30 cellular contexts compared by ENCODE assay signal in genomic region chr6:163627274-163628062, GRCh38.
DNase-seq lines count a peak whose midpoint lies in the region; ATAC-seq lines count a peak whose summit lies in the region.
"Had no signal": no experiment of that assay in that cellular context is flagged by ENCODE, and none has a peak within 500 bp of the region (broad histone marks: within the 10 kb centered on the region; RNA-seq: fewer than 3 reads in every experiment).

No MANE protein-coding gene starts in this region.

- H3K4me3 Mint-ChIP-seq in stimulated activated effector memory CD8-positive, alpha-beta T cell treated with anti-CD3 and anti-CD28 coated beads, Interleukin-12 subunit alpha, Interleukin-12 subunit beta, amount 100 ng/mL, for 72 hours, result no peak overlapping the region
- H3K4me3 Mint-ChIP-seq: activated CD4-positive, alpha-beta T cell treated with anti-CD3 and anti-CD28 coated beads for 36 hours; activated naive CD8-positive, alpha-beta T cell treated with anti-CD3 and anti-CD28 coated beads for 36 hours; IgD-negative memory B cell; type B pancreatic cell had no signal

- ATAC-seq in GM19035 (IDR thresholded peaks at IDR 0.05; ENCODE audit: unreplicated experiment) (peak; percentile 49), HG02852 (IDR thresholded peaks at IDR 0.05; ENCODE audit: unreplicated experiment) (peak; percentile 50)
- ATAC-seq in stimulated activated effector memory CD8-positive, alpha-beta T cell treated with anti-CD3 and anti-CD28 coated beads, Interleukin-12 subunit alpha, Interleukin-12 subunit beta, amount 100 ng/mL, for 72 hours, result peak; percentile 51
- ATAC-seq: activated CD4-positive, alpha-beta T cell treated with anti-CD3 and anti-CD28 coated beads for 36 hours; gastrocnemius medialis; HCT116; left colon; sciatic nerve; SK-N-SH treated with all-trans-retinoic acid at 6 μM for 48 hours had no signal

- no peaks in the 10 kb centered on the region for H3K4me1 Mint-ChIP-seq in stimulated activated effector memory CD8-positive, alpha-beta T cell treated with anti-CD3 and anti-CD28 coated beads, Interleukin-12 subunit alpha, Interleukin-12 subunit beta, amount 100 ng/mL, for 72 hours
- H3K4me1 Mint-ChIP-seq: activated CD4-positive, alpha-beta T cell treated with anti-CD3 and anti-CD28 coated beads for 36 hours; activated naive CD8-positive, alpha-beta T cell treated with anti-CD3 and anti-CD28 coated beads for 36 hours had no signal

- no peak overlapping the region for H3K27ac Mint-ChIP-seq in stimulated activated effector memory CD8-positive, alpha-beta T cell treated with anti-CD3 and anti-CD28 coated beads, Interleukin-12 subunit alpha, Interleukin-12 subunit beta, amount 100 ng/mL, for 72 hours
- H3K27ac Mint-ChIP-seq: activated CD4-positive, alpha-beta T cell treated with anti-CD3 and anti-CD28 coated beads for 36 hours; activated naive CD8-positive, alpha-beta T cell treated with anti-CD3 and anti-CD28 coated beads for 36 hours; IgD-negative memory B cell; type B pancreatic cell had no signal

- H3K36me3 Mint-ChIP-seq in stimulated activated effector memory CD8-positive, alpha-beta T cell treated with anti-CD3 and anti-CD28 coated beads, Interleukin-12 subunit alpha, Interleukin-12 subunit beta, amount 100 ng/mL, for 72 hours, result no peaks in the 10 kb centered on the region
- H3K36me3 Mint-ChIP-seq: activated naive CD8-positive, alpha-beta T cell treated with anti-CD3 and anti-CD28 coated beads for 36 hours; type B pancreatic cell had no signal

- DNase-seq in RPMI8226 (peak; percentile 15), NCI-H1436 treated with DMSO at 0.1 percent for 48 hours (lab: John Stamatoyannopoulos, UW) (no peak), DMS153 (lab: John Stamatoyannopoulos, UW) (no peak), RKO (ENCODE audit: low spot score) (no peak)
- DNase-seq in stimulated activated effector memory CD8-positive, alpha-beta T cell treated with anti-CD3 and anti-CD28 coated beads, Interleukin-12 subunit alpha, Interleukin-12 subunit beta, amount 100 ng/mL, for 72 hours (ENCODE audit: low spot score in 2 of 2), result no peak
- DNase-seq: activated CD4-positive, alpha-beta T cell treated with anti-CD3 and anti-CD28 coated beads for 36 hours; activated CD8-positive, alpha-beta memory T cell treated with anti-CD3 and anti-CD28 coated beads for 24 hours; activated effector memory CD4-positive, alpha-beta T cell treated with anti-CD3 and anti-CD28 coated beads, Interleukin-2, amount 50 U/mL, for 16 hours; activated naive CD8-positive, alpha-beta T cell treated with anti-CD3 and anti-CD28 coated beads for 36 hours; C1 segment of cervical spinal cord; Caco-2; dermis blood vessel endothelial cell; DMS79 treated with DMSO at 0.1 percent for 48 hours; gastrocnemius medialis; GF-D8; left colon; mammary epithelial cell; NCI-H1105; NCI-H2029; NCI-H524 treated with DMSO at 0.1 percent for 48 hours; posterior cingulate gyrus; stimulated activated CD4-positive, alpha-beta T cell treated with anti-CD3 and anti-CD28 coated beads, Interleukin-12 subunit alpha, Interleukin-12 subunit beta, amount 100 ng/mL, for 4 hours; stimulated activated CD4-positive, alpha-beta T cell treated with anti-CD3 and anti-CD28 coated beads, Interleukin-4, amount 100 ng/mL, for 1 hour had no signal

- no peaks in the 10 kb centered on the region for H3K9me3 Mint-ChIP-seq in stimulated activated effector memory CD8-positive, alpha-beta T cell treated with anti-CD3 and anti-CD28 coated beads, Interleukin-12 subunit alpha, Interleukin-12 subunit beta, amount 100 ng/mL, for 72 hours
- H3K9me3 Mint-ChIP-seq: activated naive CD8-positive, alpha-beta T cell treated with anti-CD3 and anti-CD28 coated beads for 36 hours; type B pancreatic cell had no signal
